In genomic region chr7:29806793-29807178, GRCh38 we compare ENCODE assay signal across 10 cellular contexts. TPM values are rescaled to one million over a fixed set of nuclear protein-coding genes. Genes with fewer than 3 reads are reported as not detected.
DNase-seq lines count a peak whose midpoint lies in the region; ATAC-seq and TF ChIP-seq lines count a peak whose summit lies in the region.
"Had no signal": no experiment of that assay in that cellular context is flagged by ENCODE, and none has a peak within 500 bp of the region (broad histone marks: within the 10 kb centered on the region; RNA-seq: fewer than 3 reads in every experiment).

No MANE protein-coding gene starts in this region.

- POLR2A ChIA-PET in SK-N-SH (lab: Yijun Ruan, JAX) = no interaction called here

- no peak overlapping the region for H3K27ac ChIP-seq in SK-N-SH (ENCODE audit: low read depth in 2 of 2, low read length in 1 of 2)
- H3K27ac ChIP-seq in ectodermal cell (ENCODE audit: insufficient read depth, low read depth, low read length, poor library complexity, severe bottlenecking) = no peak overlapping the region
- peak overlapping the region; percentile 77 to 83 for H3K27ac ChIP-seq in tibial artery

- H3K9me3 ChIP-seq in SK-N-SH (no peaks in the 10 kb centered on the region), ectodermal cell (ENCODE audit: control insufficient read depth, low read length) (no peaks in the 10 kb centered on the region), tibial artery (no peaks in the 10 kb centered on the region)

- H3K36me3 ChIP-seq in SK-N-SH (replicated peaks in 1 of 2; ENCODE audit: control insufficient read depth in 1 of 2, insufficient read depth in 2 of 2, low read length in 1 of 2) (no peaks in the 10 kb centered on the region), ectodermal cell (ENCODE audit: control insufficient read depth, insufficient read depth, low read length) (no peaks in the 10 kb centered on the region), tibial artery (no peaks in the 10 kb centered on the region)

- H3K27me3 ChIP-seq in SK-N-SH (ENCODE audit: insufficient read depth) = peaks cover 64% of the 10 kb centered on the region
- peaks cover 34% of the 10 kb centered on the region for H3K27me3 ChIP-seq in ectodermal cell (ENCODE audit: control insufficient read depth, insufficient read depth, low read length, poor library complexity, severe bottlenecking)
- no peaks in the 10 kb centered on the region for H3K27me3 ChIP-seq in tibial artery

- H3K9me3 Mint-ChIP-seq in mesothelial cell of epicardium = no peaks in the 10 kb centered on the region

- WGBS in SK-N-SH (ENCODE audit: low lambda C conversion rate) = 12% methylated on average over 6 of the region's 41 CpGs
- 0% methylated on average over 41 of the region's 41 CpGs for WGBS in ectodermal cell, 2 experiments

- CTCF ChIA-PET in SK-N-SH (lab: Yijun Ruan, JAX) = interaction anchor here (1.1 to 1.5 kb wide), 5 partner anchors 8 to 114 kb away, joined by 3 to 10 read pairs (median 4); no protein-coding TSS in a partner anchor

- peaks cover 6% of the 10 kb centered on the region for H3K4me1 Mint-ChIP-seq in mesothelial cell of epicardium

- DNase-seq in SK-N-SH = peak; percentile 86
- no peak for DNase-seq in mesothelial cell of epicardium (ENCODE audit: low spot score in 2 of 2, unreplicated experiment in 2 of 2)
- DNase-seq in tibial artery = no peak
- DNase-seq in NCI-H187 (lab: John Stamatoyannopoulos, UW) = no peak

- no peak overlapping the region for H3K9ac ChIP-seq in SK-N-SH

- peaks cover 0 to 4% of the 10 kb centered on the region in 2 experiments; a peak in 1 of 4 replicates for H3K4me1 ChIP-seq in SK-N-SH (ENCODE audit: control insufficient read depth in 1 of 2, insufficient read depth in 2 of 2, low read depth in 1 of 2, low read length in 1 of 2)
- H3K4me1 ChIP-seq in ectodermal cell (ENCODE audit: control insufficient read depth, insufficient read depth, low read length) = no peaks in the 10 kb centered on the region
- H3K4me1 ChIP-seq in tibial artery = peaks cover 0 to 33% (median 22%) of the 10 kb centered on the region in 4 donors

- peak overlapping the region; percentile 38 to 55; a peak in 3 of 4 replicates for H3K4me3 ChIP-seq in SK-N-SH (ENCODE audit: low read depth in 2 of 2, low read length in 1 of 2)
- H3K4me3 ChIP-seq in ectodermal cell (ENCODE audit: insufficient read depth, low read depth, low read length) = peak overlapping the region; percentile 66
- H3K4me3 ChIP-seq in tibial artery = peak overlapping the region; percentile 67 to 86

- no peaks in the 10 kb centered on the region for H3K79me2 ChIP-seq in SK-N-SH (ENCODE audit: insufficient read depth)

- no peaks in the 10 kb centered on the region for H3K36me3 Mint-ChIP-seq in mesothelial cell of epicardium

- peak overlapping the region; percentile 73; the same call in 1 of the 2 replicates for H3K4me2 ChIP-seq in SK-N-SH

- TF ChIP-seq EP300 in SK-N-SH (IDR thresholded peaks at IDR 0.05; ENCODE audit: borderline replicate concordance in 1 of 2, low read depth in 1 of 2, low read length in 1 of 2) = no peak

- H3F3A ChIP-seq in SK-N-SH (replicated peaks; ENCODE audit: insufficient read depth) = no peaks in the 10 kb centered on the region

- peak overlapping the region; percentile 70 for H3K4me3 Mint-ChIP-seq in mesothelial cell of epicardium

- intact Hi-C loops in tibial artery (cut with DNase I; ENCODE audit: low total_unique reads) = no loop called here

- H3K27ac Mint-ChIP-seq in mesothelial cell of epicardium = no peak overlapping the region

- no peak overlapping the region for H2AFZ ChIP-seq in SK-N-SH (ENCODE audit: low read depth)

- H3K27me3 Mint-ChIP-seq in mesothelial cell of epicardium (ENCODE audit: low read depth) = peaks cover 70% of the 10 kb centered on the region

- no peaks in the 10 kb centered on the region for H3K9me2 ChIP-seq in SK-N-SH

- no peaks in the 10 kb centered on the region for H4K20me1 ChIP-seq in SK-N-SH (ENCODE audit: insufficient read depth)

- no peak for TF ChIP-seq CTCF in SK-N-SH (IDR thresholded peaks at IDR 0.05)
- no peak for TF ChIP-seq CTCF in mesothelial cell of epicardium (IDR thresholded peaks at IDR 0.05; ENCODE audit: unreplicated experiment)
- TF ChIP-seq CTCF in tibial artery (IDR thresholded peaks at IDR 0.05) = no peak

- ATAC-seq in SK-N-SH treated with all-trans-retinoic acid at 6 μM for 48 hours = no peak
- no peak for ATAC-seq in HG02973 (IDR thresholded peaks at IDR 0.05; ENCODE audit: unreplicated experiment)
- no peak for ATAC-seq in HG03108 (IDR thresholded peaks at IDR 0.05; ENCODE audit: unreplicated experiment)

- no peak for TF ChIP-seq RAD21 in SK-N-SH (IDR thresholded peaks at IDR 0.05; ENCODE audit: low read length)

TF ChIP-seq in SK-N-SH, 30 proteins besides CTCF, POLR2A, EP300 and RAD21:
- TF ChIP-seq YY1 (IDR thresholded peaks at IDR 0.05; ENCODE audit: low read depth) = no peak
- no peak for TF ChIP-seq USF2 (IDR thresholded peaks at IDR 0.05; ENCODE audit: borderline replicate concordance, low read depth, low read length)
- TF ChIP-seq IRF3 (IDR thresholded peaks at IDR 0.05; ENCODE audit: low read depth, low read length) = no peak
- TF ChIP-seq NFIC (IDR thresholded peaks at IDR 0.05; ENCODE audit: borderline replicate concordance) = no peak
- no peak for TF ChIP-seq FOSL2 (IDR thresholded peaks at IDR 0.05; ENCODE audit: borderline replicate concordance, low read depth)
- TF ChIP-seq JUND (IDR thresholded peaks at IDR 0.05) = no peak
TF ChIP-seq in SK-N-SH: peak in this region for 0.

TF ChIP-seq in SK-N-SH treated with all-trans-retinoic acid at 6 μM for 48 hours, 23 proteins besides CTCF, POLR2A, EP300 and RAD21 (continues in another document):
- TF ChIP-seq GLIS3 (CRISPR knock-in tag; IDR thresholded peaks at IDR 0.05) = no peak
- no peak for TF ChIP-seq ESRRG (CRISPR knock-in tag; IDR thresholded peaks at IDR 0.05)
- no peak for TF ChIP-seq ZC3H10 (CRISPR knock-in tag; IDR thresholded peaks at IDR 0.05)
- no peak for TF ChIP-seq ZFP3 (CRISPR knock-in tag; IDR thresholded peaks at IDR 0.05)
- no peak for TF ChIP-seq TOX (CRISPR knock-in tag; IDR thresholded peaks at IDR 0.05; ENCODE audit: borderline replicate concordance)
- TF ChIP-seq RARB (CRISPR knock-in tag; IDR thresholded peaks at IDR 0.05) = no peak
- no peak for TF ChIP-seq CSDC2 (CRISPR knock-in tag; IDR thresholded peaks at IDR 0.05)
- TF ChIP-seq BACH2 (CRISPR knock-in tag; IDR thresholded peaks at IDR 0.05; ENCODE audit: borderline replicate concordance) = no peak
- TF ChIP-seq ZNF565 (CRISPR knock-in tag; conservative IDR thresholded peaks at IDR 0.05; ENCODE audit: low read depth) = no peak
- TF ChIP-seq POU6F1 (CRISPR knock-in tag; IDR thresholded peaks at IDR 0.05; ENCODE audit: borderline replicate concordance, low read depth) = no peak
- TF ChIP-seq OSR1 (CRISPR knock-in tag; IDR thresholded peaks at IDR 0.05) = no peak
- no peak for TF ChIP-seq ARNTL (CRISPR knock-in tag; IDR thresholded peaks at IDR 0.05; ENCODE audit: borderline replicate concordance, low read depth)
- TF ChIP-seq TSHZ2 (CRISPR knock-in tag; IDR thresholded peaks at IDR 0.05) = no peak
- no peak for TF ChIP-seq TCF4 (CRISPR knock-in tag; IDR thresholded peaks at IDR 0.05; ENCODE audit: borderline replicate concordance)
- no peak for TF ChIP-seq ZNF70 (CRISPR knock-in tag; IDR thresholded peaks at IDR 0.05)

RNA-seq across cellular contexts. Expression of gene WIPF3, which starts 0.5 kb away (rescaled TPM):
- polyA plus RNA-seq in SK-N-SH (2012; rRNA removed) = 0.02 TPM in 2 replicates
- polyA plus RNA-seq in SK-N-SH (2012; cell fraction: cytosol; rRNA removed) = 0.01 and 0.04 TPM in 2 replicates
- 0.02 TPM in 1 of 2 replicates, not detected in the other for polyA plus RNA-seq in SK-N-SH (2012; cell fraction: nucleus; rRNA removed)
- 15.3 TPM for polyA plus RNA-seq in ectodermal cell (2013, experiment 1 of 4)
- polyA plus RNA-seq in ectodermal cell (2013, experiment 2 of 4) = 14.1 TPM
- polyA plus RNA-seq in ectodermal cell (2013, experiment 3 of 4) = 10.1 TPM
- 11.2 TPM for polyA plus RNA-seq in ectodermal cell (2013, experiment 4 of 4)
- 7.1 to 7.9 TPM (median 7.3 TPM) in 3 replicates for total RNA-seq in mesothelial cell of epicardium
- total RNA-seq: A172, glomerular endothelial cell had no signal

Comparison
In these comparisons a context has a peak if more than half of its experiments do, and no peak if none do; other contexts are left out.
1. H3K27ac ChIP-seq: peak in tibial artery (2 of 2); none in SK-N-SH (0 of 2) and ectodermal cell (single experiment).
2. Peak in every context shown above with its lines, with median percentiles within 50 percentile points of each other: H3K4me3 ChIP-seq.